ENCODE assay signal across 25 cellular contexts in the genomic region with DNA sequence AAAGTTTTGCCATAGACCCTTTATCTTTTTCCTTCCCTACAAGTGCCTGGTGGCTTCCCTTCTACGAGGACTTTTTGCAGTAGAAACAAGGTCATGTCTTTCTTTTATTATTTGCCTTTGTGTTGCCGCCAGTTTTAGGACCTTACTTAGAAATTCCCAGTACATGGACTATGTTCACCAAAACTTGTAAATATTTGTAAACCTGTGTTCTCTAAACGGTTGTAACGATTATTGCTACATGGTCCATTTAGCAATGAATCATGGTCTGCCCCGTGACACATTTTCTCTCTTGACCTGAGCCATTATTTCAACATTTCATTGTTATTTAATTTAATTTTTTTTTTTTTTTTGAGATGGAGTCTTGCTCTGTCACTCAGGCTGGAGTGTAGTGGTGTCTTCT.
DNase-seq lines count a peak whose midpoint lies in the region; ATAC-seq, FAIRE-seq and TF ChIP-seq lines count a peak whose summit lies in the region.
"Had no signal": no experiment of that assay in that cellular context is flagged by ENCODE, and none has a peak within 500 bp of the region (broad histone marks: within the 10 kb centered on the region; RNA-seq: fewer than 3 reads in every experiment).

No MANE protein-coding gene starts in this region.

- H2AK5ac ChIP-seq in H1 (ENCODE audit: low read depth, low read length) = no peak overlapping the region

- H3K18ac ChIP-seq in H1 (ENCODE audit: extremely low read depth, low read length) = no peak overlapping the region

- H2BK20ac ChIP-seq in H1 (ENCODE audit: low read length) = no peak overlapping the region

- POLR2A ChIA-PET in H1 (lab: Charles Lee; ENCODE audit: partially characterized antibody) (no interaction called here), HepG2 (lab: Yijun Ruan, JAX) (no interaction called here)
- POLR2A ChIA-PET in activated CD4-positive, alpha-beta T cell treated with anti-CD3 and anti-CD28 coated beads for 36 hours (lab: Charles Lee) = no interaction called here

- peaks cover 6 to 8% of the 10 kb centered on the region in 2 experiments; a peak in 1 of 4 replicates for H3K9me3 ChIP-seq in H1 (ENCODE audit: insufficient read depth in 2 of 2, low read depth in 1 of 2, low read length in 1 of 2)
- H3K9me3 ChIP-seq in HepG2 (ENCODE audit: low read length) = no peaks in the 10 kb centered on the region; the same call in 1 of the 2 replicates
- peaks cover 4% of the 10 kb centered on the region for H3K9me3 ChIP-seq in mucosa of descending colon
- H3K9me3 ChIP-seq: BE2C had no signal

- no peak for DNase-seq in H1 (ENCODE audit: low read depth in 1 of 2, low spot score in 2 of 2)
- no peak for DNase-seq in HepG2 (ENCODE audit: low spot score)
- peak; percentile 83 for DNase-seq in renal cortical epithelial cell (ENCODE audit: low read depth)
- no peak for DNase-seq in activated CD4-positive, alpha-beta T cell treated with anti-CD3 and anti-CD28 coated beads for 36 hours
- no peak for DNase-seq in mucosa of descending colon
- no peak for DNase-seq in HTR-8/SVneo (ENCODE audit: insufficient read length, low spot score)
- DNase-seq: 8988T; ACHN; AML-193; BE2C; CD4-positive, alpha-beta T cell; CD8-positive, alpha-beta memory T cell; DMS 273 treated with DMSO at 0.1 percent for 48 hours; DMS79; EL; GDM1 had no signal

- H3K9me3 Mint-ChIP-seq in activated CD4-positive, alpha-beta T cell treated with anti-CD3 and anti-CD28 coated beads for 36 hours (ENCODE audit: low read depth) = peaks cover 6% of the 10 kb centered on the region

- no peak overlapping the region for H2BK12ac ChIP-seq in H1 (ENCODE audit: low read depth, low read length)

- H4K20me1 ChIP-seq in H1 (replicated peaks in 1 of 2; ENCODE audit: control insufficient read depth in 1 of 2, insufficient read depth in 2 of 2, low read length in 2 of 2) = no peaks in the 10 kb centered on the region
- no peaks in the 10 kb centered on the region for H4K20me1 ChIP-seq in HepG2 (ENCODE audit: insufficient read depth, low read length)
- H4K20me1 ChIP-seq: BLaER1 treated with 17β-estradiol and CSF1 and Interleukin-3, amounts not matched to agents 10 nM and 100 nM had no signal

- H3K23me2 ChIP-seq in H1 (ENCODE audit: low read depth, low read length) = no peaks in the 10 kb centered on the region

- TF ChIP-seq CTCF in H1 (IDR thresholded peaks at IDR 0.05; ENCODE audit: control extremely low read depth in 1 of 3, insufficient read depth in 1 of 3, low read depth in 1 of 3, low read length in 3 of 3) (no peak), HepG2 (CRISPR knock-in tag; IDR thresholded peaks at IDR 0.05) (no peak), mucosa of descending colon (IDR thresholded peaks at IDR 0.05) (no peak)

- intact Hi-C loops in HepG2 (cut with micrococcal nuclease; ENCODE audit: unreplicated experiment) (no loop called here), mucosa of descending colon (cut with DNase I, micrococcal nuclease) (no loop called here)
- intact Hi-C loops in activated CD4-positive, alpha-beta T cell treated with anti-CD3 and anti-CD28 coated beads for 36 hours (cut with DNase I, micrococcal nuclease) = no loop called here

- TF ChIP-seq RAD21 in H1 (IDR thresholded peaks at IDR 0.05 in 1 of 2, conservative IDR thresholded peaks at IDR 0.05 in 1 of 2; ENCODE audit: low read depth in 2 of 2, low read length in 2 of 2) (no peak), HepG2 (CRISPR knock-in tag; IDR thresholded peaks at IDR 0.05) (no peak)

- no peak overlapping the region for H2BK120ac ChIP-seq in H1 (replicated peaks; ENCODE audit: low read depth, low read length)

- H3K9ac ChIP-seq in H1 (replicated peaks in 1 of 4; ENCODE audit: extremely low read depth in 1 of 4, low read depth in 3 of 4, low read length in 3 of 4) (no peak overlapping the region), HepG2 (ENCODE audit: insufficient read depth, low read depth, low read length) (no peak overlapping the region)
- H3K9ac ChIP-seq: BLaER1 treated with 17β-estradiol and CSF1 and Interleukin-3, amounts not matched to agents 10 nM and 100 nM had no signal

- TF ChIP-seq EP300 in H1 (IDR thresholded peaks at IDR 0.05; ENCODE audit: borderline replicate concordance in 1 of 2, low read depth in 2 of 2, low read length in 2 of 2) (no peak), HepG2 (IDR thresholded peaks at IDR 0.05; ENCODE audit: low read depth in 2 of 2, low read length in 2 of 2) (no peak), HepG2 (CRISPR knock-in tag; IDR thresholded peaks at IDR 0.05; ENCODE audit: borderline replicate concordance) (no peak)

- H3K4ac ChIP-seq in H1 (replicated peaks; ENCODE audit: insufficient read length, low read depth, low read length) = peak overlapping the region; percentile 38

- H3K4me2 ChIP-seq in H1 (ENCODE audit: insufficient read depth in 1 of 2, low read depth in 2 of 2, low read length in 2 of 2) (no peak overlapping the region), HepG2 (ENCODE audit: low read depth, low read length) (no peak overlapping the region)
- H3K4me2 ChIP-seq: A549; BLaER1 treated with 17β-estradiol and CSF1 and Interleukin-3, amounts not matched to agents 10 nM and 100 nM; GM23338 had no signal

- peaks cover 6% of the 10 kb centered on the region for H3K27me3 Mint-ChIP-seq in activated CD4-positive, alpha-beta T cell treated with anti-CD3 and anti-CD28 coated beads for 36 hours
- H3K27me3 Mint-ChIP-seq: CD4-positive, alpha-beta T cell had no signal

- H3K36me3 ChIP-seq in H1 (ENCODE audit: control insufficient read depth in 2 of 4, insufficient read depth in 4 of 4, low read length in 3 of 4) (no peaks in the 10 kb centered on the region), HepG2 (replicated peaks in 1 of 2; ENCODE audit: control insufficient read depth in 1 of 2, insufficient read depth in 2 of 2, low read length in 2 of 2) (no peaks in the 10 kb centered on the region), mucosa of descending colon (ENCODE audit: low read depth) (no peaks in the 10 kb centered on the region)
- H3K36me3 ChIP-seq: BE2C; BLaER1 treated with 17β-estradiol and CSF1 and Interleukin-3, amounts not matched to agents 10 nM and 100 nM; HAP-1 had no signal

- H3K56ac ChIP-seq in H1 (replicated peaks; ENCODE audit: insufficient read length, low read depth, low read length) = no peak overlapping the region

- 97% methylated on average over 5 of the region's 5 CpGs; no CpG with 5 or more reads in 1 of the 2 experiments for WGBS in H1 (ENCODE audit: extremely low coverage in 1 of 2, insufficient coverage in 1 of 2, insufficient read length in 1 of 2, insufficient replicate concordance in 2 of 2, low coverage in 1 of 2, low lambda C conversion rate in 2 of 2, missing lambda C conversion rate in 1 of 2), 2 experiments
- WGBS in HepG2 (ENCODE audit: low lambda C conversion rate) = under 1% methylated on average over 5 of the region's 5 CpGs

- H4K5ac ChIP-seq in H1 (ENCODE audit: insufficient read length, low read depth, low read length) = no peak overlapping the region

- TF ChIP-seq POLR2A in H1 (IDR thresholded peaks at IDR 0.05; ENCODE audit: control extremely low read depth in 1 of 2, low read depth in 2 of 2, low read length in 2 of 2) (no peak), HepG2 (IDR thresholded peaks at IDR 0.05; ENCODE audit: insufficient read depth in 1 of 2, low read depth in 2 of 2, low read length in 2 of 2) (no peak)

- H3K27ac ChIP-seq in H1 (ENCODE audit: low read depth, low read length) = no peak overlapping the region
- no peak overlapping the region for H3K27ac ChIP-seq in HepG2 (ENCODE audit: extremely low read length, insufficient read depth, low read length)
- H3K27ac ChIP-seq: A549; BLaER1 treated with 17β-estradiol and CSF1 and Interleukin-3, amounts not matched to agents 10 nM and 100 nM had no signal

- H4K8ac ChIP-seq in H1 (ENCODE audit: extremely low read depth, insufficient read depth, low read length) = no peak overlapping the region

- H3K27ac Mint-ChIP-seq in activated CD4-positive, alpha-beta T cell treated with anti-CD3 and anti-CD28 coated beads for 36 hours = no peak overlapping the region
- H3K27ac Mint-ChIP-seq: CD14-positive monocyte; CD4-positive, alpha-beta T cell; CD8-positive, alpha-beta memory T cell; GM23338 had no signal

- H2BK15ac ChIP-seq in H1 (ENCODE audit: low read length) = no peak overlapping the region

- peak; percentile 51; the same call in 2 of the 3 replicates for ATAC-seq in HepG2
- no peak for ATAC-seq in activated CD4-positive, alpha-beta T cell treated with anti-CD3 and anti-CD28 coated beads for 36 hours
- no peak for ATAC-seq in mucosa of descending colon
- ATAC-seq: A549, GM12878, GM23338 had no signal

- H3K4me3 ChIP-seq in H1 (ENCODE audit: extremely low read depth in 1 of 4, insufficient read depth in 2 of 4, low read depth in 3 of 4, low read length in 4 of 4) = no peak overlapping the region
- no peak overlapping the region for H3K4me3 ChIP-seq in HepG2 (replicated peaks in 1 of 3; ENCODE audit: insufficient read depth in 1 of 3, low read depth in 2 of 3, low read length in 3 of 3)
- no peak overlapping the region for H3K4me3 ChIP-seq in mucosa of descending colon
- H3K4me3 ChIP-seq: A549; BLaER1 treated with 17β-estradiol and CSF1 and Interleukin-3, amounts not matched to agents 10 nM and 100 nM; GM12878; GM23338; HAP-1 had no signal

- in situ Hi-C loops in HepG2 (cut with HindIII; ENCODE audit: extremely low pct_ligation_motif_present, low pct_unique_long_range_greater_than_20kb) = no loop called here

- H3K27me3 ChIP-seq in H1 (replicated peaks in 1 of 4; ENCODE audit: control insufficient read depth in 3 of 4, extremely low read depth in 1 of 4, insufficient read depth in 3 of 4, low read length in 3 of 4) (no peaks in the 10 kb centered on the region), HepG2 (ENCODE audit: control insufficient read depth in 1 of 2, insufficient read depth in 2 of 2, low read length in 2 of 2) (no peaks in the 10 kb centered on the region)
- H3K27me3 ChIP-seq: BE2C; BLaER1 treated with 17β-estradiol and CSF1 and Interleukin-3, amounts not matched to agents 10 nM and 100 nM had no signal

- H3K14ac ChIP-seq in H1 (ENCODE audit: insufficient read length) = no peak overlapping the region

- H3K4me1 ChIP-seq in H1 (replicated peaks in 1 of 4; ENCODE audit: control insufficient read depth in 3 of 4, insufficient read depth in 4 of 4, low read length in 3 of 4) (peaks cover 0 to 4% (median 2%) of the 10 kb centered on the region in 4 experiments; a peak in 3 of 7 replicates), HepG2 (ENCODE audit: insufficient read depth, low read length) (no peaks in the 10 kb centered on the region), mucosa of descending colon (ENCODE audit: low read depth) (no peaks in the 10 kb centered on the region)
- H3K4me1 ChIP-seq: BE2C; BLaER1 treated with 17β-estradiol and CSF1 and Interleukin-3, amounts not matched to agents 10 nM and 100 nM had no signal

- BruUV-seq in HepG2 (replicated peaks; lab: Mats Ljungman, UMichigan) = no TSS peak

- H3K79me2 ChIP-seq in H1 (ENCODE audit: control insufficient read depth in 1 of 2, insufficient read depth in 2 of 2, low read length in 2 of 2) (no peaks in the 10 kb centered on the region), HepG2 (ENCODE audit: insufficient read depth, low read length) (no peaks in the 10 kb centered on the region)

- CTCF ChIA-PET in H1 (lab: Charles Lee; ENCODE audit: partially characterized antibody) = no interaction called here
- CTCF ChIA-PET in HepG2 (lab: Yijun Ruan, JAX; ENCODE audit: low intra/inter-chr PET ratio, low total read pairs) = no interaction called here
- CTCF ChIA-PET in activated CD4-positive, alpha-beta T cell treated with anti-CD3 and anti-CD28 coated beads for 36 hours (lab: Charles Lee) = no interaction called here

- no peak overlapping the region for H4K91ac ChIP-seq in H1 (replicated peaks; ENCODE audit: insufficient read length, low read length)

- no peak overlapping the region for H3K23ac ChIP-seq in H1 (ENCODE audit: insufficient read length)

- H3K4me1 Mint-ChIP-seq in activated CD4-positive, alpha-beta T cell treated with anti-CD3 and anti-CD28 coated beads for 36 hours = no peaks in the 10 kb centered on the region
- H3K4me1 Mint-ChIP-seq: CD14-positive monocyte; CD8-positive, alpha-beta memory T cell had no signal

- FAIRE-seq in H1 (lab: Jason Lieb, UNC) (no peak), HepG2 (lab: Jason Lieb, UNC) (no peak), HTR-8/SVneo (lab: Jason Lieb, UNC) (no peak)
- FAIRE-seq: A549, D721Med, GM12878, GM19239, H54 had no signal

- no peaks in the 10 kb centered on the region for H3K79me1 ChIP-seq in H1 (ENCODE audit: low read depth, low read length)

- H2AFZ ChIP-seq in H1 (ENCODE audit: low read length) = no peak overlapping the region
- no peak overlapping the region for H2AFZ ChIP-seq in HepG2 (ENCODE audit: low read length)
- H2AFZ ChIP-seq: GM23338 had no signal

- H2BK5ac ChIP-seq in H1 (ENCODE audit: low read depth, low read length) = no peak overlapping the region

- no peak overlapping the region for H3K4me3 Mint-ChIP-seq in activated CD4-positive, alpha-beta T cell treated with anti-CD3 and anti-CD28 coated beads for 36 hours
- H3K4me3 Mint-ChIP-seq: CD14-positive monocyte; CD4-positive, alpha-beta T cell; CD8-positive, alpha-beta memory T cell; GM23338 had no signal

- H3K36me3 Mint-ChIP-seq in activated CD4-positive, alpha-beta T cell treated with anti-CD3 and anti-CD28 coated beads for 36 hours (ENCODE audit: low read depth) = no peaks in the 10 kb centered on the region
- H3K36me3 Mint-ChIP-seq: CD14-positive monocyte; CD8-positive, alpha-beta memory T cell had no signal
